Comparison of ENCODE assay signal across 17 cellular contexts in the genomic region with DNA sequence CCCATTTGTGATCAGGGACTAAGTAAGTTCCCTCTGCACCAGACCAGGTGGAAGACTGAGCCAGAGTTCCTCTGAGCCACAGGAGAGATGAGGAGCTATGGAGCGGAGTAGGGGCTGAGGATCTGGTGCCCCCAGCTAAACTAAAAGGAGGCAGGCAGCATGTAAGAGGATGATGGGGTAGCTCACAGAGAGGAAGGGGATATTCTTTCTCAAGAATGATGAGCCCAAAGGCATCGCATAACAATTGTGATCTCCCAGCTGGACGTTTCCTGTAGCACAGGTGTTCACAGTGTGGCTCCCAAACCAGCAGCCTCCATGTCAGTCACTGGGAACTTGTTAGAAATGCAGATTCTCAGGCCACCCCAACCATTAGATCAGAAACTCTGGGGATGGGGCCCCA. TPM values are rescaled to one million over a fixed set of nuclear protein-coding genes. Genes with fewer than 3 reads are reported as not detected.
DNase-seq lines count a peak whose midpoint lies in the region; ATAC-seq and TF ChIP-seq lines count a peak whose summit lies in the region.
"Had no signal": no experiment of that assay in that cellular context is flagged by ENCODE, and none has a peak within 500 bp of the region (broad histone marks: within the 10 kb centered on the region; RNA-seq: fewer than 3 reads in every experiment).

No MANE protein-coding gene starts in this region.

- peaks cover 15 to 16% of the 10 kb centered on the region in 2 donors for H3K4me1 Mint-ChIP-seq in effector memory CD8-positive, alpha-beta T cell (ENCODE audit: low read depth in 2 of 2)

- no peaks in the 10 kb centered on the region for H3K36me3 Mint-ChIP-seq in effector memory CD8-positive, alpha-beta T cell (ENCODE audit: insufficient read depth)

- no peaks in the 10 kb centered on the region for H3K9me3 Mint-ChIP-seq in effector memory CD8-positive, alpha-beta T cell
- H3K9me3 Mint-ChIP-seq: activated T-cell treated with anti-CD3 and anti-CD28 coated beads, Interleukin-2, amount 50 U/mL, for 24 hours had no signal

- H3K4me3 ChIP-seq in right atrium auricular region (no peak overlapping the region), hepatocyte (no peak overlapping the region), prostate gland (no peak overlapping the region)

- DNase-seq in right atrium auricular region (ENCODE audit: low spot score), result no peak
- no peak for DNase-seq in Right ventricle myocardium inferior (ENCODE audit: missing footprints)
- DNase-seq in hepatocyte (ENCODE audit: low spot score), result no peak
- DNase-seq in prostate gland (ENCODE audit: low spot score), result no peak
- no peak for DNase-seq in effector memory CD8-positive, alpha-beta T cell
- no peak for DNase-seq in mesenteric fat pad (ENCODE audit: low spot score)
- DNase-seq: activated T-cell treated with anti-CD3 and anti-CD28 coated beads, Interleukin-2, amount 50 U/mL, for 24 hours; Calu3; cortex of kidney; NCI-H446; T-helper 2 cell had no signal

- H4K20me1 ChIP-seq in hepatocyte (ENCODE audit: insufficient read depth, poor library complexity, severe bottlenecking), result no peaks in the 10 kb centered on the region

- H3K36me3 ChIP-seq in right atrium auricular region, result no peaks in the 10 kb centered on the region
- no peaks in the 10 kb centered on the region for H3K36me3 ChIP-seq in hepatocyte (replicated peaks; ENCODE audit: insufficient read depth, low read depth)
- H3K36me3 ChIP-seq in prostate gland, result no peaks in the 10 kb centered on the region

- intact Hi-C loops in Right ventricle myocardium inferior (cut with DNase I) (no loop called here), prostate gland (cut with DNase I) (no loop called here)

- no peaks in the 10 kb centered on the region for H3K9me2 ChIP-seq in hepatocyte (replicated peaks; ENCODE audit: insufficient read depth)

- no peak for TF ChIP-seq POLR2A in prostate gland (IDR thresholded peaks at IDR 0.05)

- no peaks in the 10 kb centered on the region for H3K79me2 ChIP-seq in hepatocyte

- H3K4me1 ChIP-seq in right atrium auricular region, result peaks cover 0 to 53% of the 10 kb centered on the region in 2 donors
- H3K4me1 ChIP-seq in hepatocyte (ENCODE audit: insufficient read depth), result peaks cover 23% of the 10 kb centered on the region
- no peaks in the 10 kb centered on the region for H3K4me1 ChIP-seq in prostate gland (replicated peaks)

- no peaks in the 10 kb centered on the region for H3K27me3 ChIP-seq in right atrium auricular region
- no peaks in the 10 kb centered on the region for H3K27me3 ChIP-seq in hepatocyte
- H3K27me3 ChIP-seq in prostate gland (replicated peaks; ENCODE audit: insufficient read depth), result no peaks in the 10 kb centered on the region

- TF ChIP-seq CTCF in right atrium auricular region (IDR thresholded peaks at IDR 0.05), result no peak
- no peak for TF ChIP-seq CTCF in hepatocyte (IDR thresholded peaks at IDR 0.05; ENCODE audit: poor library complexity)
- TF ChIP-seq CTCF in prostate gland (IDR thresholded peaks at IDR 0.05), result no peak

- WGBS in hepatocyte (ENCODE audit: low lambda C conversion rate, missing lambda C conversion rate), result 82% methylated on average over 3 of the region's 3 CpGs
- 88% methylated on average over 3 of the region's 3 CpGs for WGBS in prostate gland

- H3K9me3 ChIP-seq in right atrium auricular region (no peaks in the 10 kb centered on the region), hepatocyte (ENCODE audit: low read depth) (no peaks in the 10 kb centered on the region), prostate gland (no peaks in the 10 kb centered on the region)

- peak overlapping the region; percentile 43 for H3K4me2 ChIP-seq in hepatocyte

- peaks cover 19 to 30% of the 10 kb centered on the region in 2 donors for H3K27me3 Mint-ChIP-seq in effector memory CD8-positive, alpha-beta T cell

- ATAC-seq in Right ventricle myocardium inferior (no peak), HG03159 (IDR thresholded peaks at IDR 0.05; ENCODE audit: unreplicated experiment) (no peak), HG03521 (IDR thresholded peaks at IDR 0.05; ENCODE audit: unreplicated experiment) (no peak)
- ATAC-seq in effector memory CD8-positive, alpha-beta T cell (replicated peaks), result no peak
- ATAC-seq: HCT116 had no signal

- peak overlapping the region; percentile 70 to 89 for H3K27ac ChIP-seq in right atrium auricular region
- peak overlapping the region; percentile 39 for H3K27ac ChIP-seq in hepatocyte
- H3K27ac ChIP-seq in prostate gland, result peak overlapping the region; percentile 35 to 54

- H3K4me3 Mint-ChIP-seq in effector memory CD8-positive, alpha-beta T cell, result no peak overlapping the region
- H3K4me3 Mint-ChIP-seq: activated T-cell treated with anti-CD3 and anti-CD28 coated beads, Interleukin-2, amount 50 U/mL, for 24 hours had no signal

- no peak overlapping the region for H2AFZ ChIP-seq in hepatocyte

- no peak overlapping the region for H3K27ac Mint-ChIP-seq in effector memory CD8-positive, alpha-beta T cell
- H3K27ac Mint-ChIP-seq: activated T-cell treated with anti-CD3 and anti-CD28 coated beads, Interleukin-2, amount 50 U/mL, for 24 hours had no signal

RNA-seq across cellular contexts. Expression of a gene that starts 24.4 kb away (rescaled TPM):
- total RNA-seq in right atrium auricular region, result 1 to 10 TPM; 2.5 to 7.8 TPM
- 0.57 TPM for total RNA-seq in Right ventricle myocardium inferior
- total RNA-seq in hepatocyte, result 1.9 and 2.3 TPM in 2 replicates
- polyA plus RNA-seq in hepatocyte, result 1.2 and 1.7 TPM in 2 replicates
- 1 to 10 TPM in 1 of 2 donors, under 1 TPM in 1; 0.82 to 1.7 TPM for total RNA-seq in prostate gland
- 0.42 TPM for total RNA-seq in mesenteric fat pad
- total RNA-seq: Calu3, HT1080, RPMI7951 had no signal
- polyA plus RNA-seq: keratinocyte had no signal

RNA-seq across cellular contexts. Expression of a gene that starts 44.5 kb away (rescaled TPM):
- total RNA-seq in right atrium auricular region (10 to 100 TPM; 17.5 to 21.2 TPM), Right ventricle myocardium inferior (45.6 TPM), hepatocyte (10.1 and 14.6 TPM in 2 replicates), prostate gland (1 to 10 TPM in 1 of 2 donors, under 1 TPM in 1; 0.59 to 1.5 TPM), mesenteric fat pad (61.2 TPM)
- polyA plus RNA-seq in hepatocyte, result 4.5 and 5.4 TPM in 2 replicates
